ENCODE assay signal across 1 cellular context in the genomic region with DNA sequence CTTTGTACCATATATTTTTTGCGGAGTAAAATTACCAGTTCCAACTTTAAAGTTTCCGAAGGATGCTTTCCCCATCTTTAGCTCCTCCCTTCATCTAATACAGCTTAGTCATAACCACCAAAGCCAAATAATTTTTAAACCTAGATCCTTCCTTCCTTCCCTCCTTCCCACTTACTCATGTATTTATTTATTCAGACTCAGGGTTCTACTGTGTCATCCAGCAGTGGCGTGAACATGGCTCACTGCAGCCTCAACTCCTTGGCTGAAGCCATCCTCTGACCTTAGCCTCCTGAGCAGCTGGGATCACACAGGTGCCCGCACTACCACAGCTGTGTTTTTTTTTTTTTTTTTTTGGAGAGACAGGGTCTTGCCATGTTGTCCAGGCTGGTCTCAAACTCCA.
A peak's percentile ranks its signal among the peaks of the same experiment; 100 is the strongest.
TF ChIP-seq lines count a peak whose summit lies in the region.

No MANE protein-coding gene starts in this region.

TF ChIP-seq in HepG2, 621 proteins besides CTCF, POLR2A, EP300 and RAD21:
- TF ChIP-seq RARA (CRISPR knock-in tag; IDR thresholded peaks at IDR 0.05), result no peak
- peak; percentile 44; the same call in 1 of the 2 replicates for TF ChIP-seq ZNF121 (CRISPR knock-in tag; IDR thresholded peaks at IDR 0.05)
